In genomic region chr5:181260720-181261319, GRCh38 we compare ENCODE assay signal across 8 cellular contexts. TPM values are rescaled to one million over a fixed set of nuclear protein-coding genes. Genes with fewer than 3 reads are reported as not detected.
DNase-seq lines count a peak whose midpoint lies in the region; ATAC-seq and TF ChIP-seq lines count a peak whose summit lies in the region.

TSS of gene TRIM52 (minus strand) at chr5:181261143. CDS start at chr5:181260813, 330 bp downstream.

- peak within 1 kb of the TSS; percentile 100 for H3K4me2 ChIP-seq in neural progenitor cell

- CTCF ChIA-PET in Caco-2 (lab: Charles Lee), result interaction anchor here (0.6 to 1.7 kb wide), 3 partner anchors 9 to 101 kb away, joined by 3 to 6 read pairs (median 4); no protein-coding TSS in a partner anchor

- H3K27me3 Mint-ChIP-seq in Caco-2 (ENCODE audit: insufficient read depth, unreplicated experiment) (no peaks in the 10 kb centered on the region), neural progenitor cell (ENCODE audit: insufficient read depth, low read depth) (peaks cover 6% of the 10 kb centered on the region)

- BruUV-seq in Caco-2 (replicated peaks; lab: Mats Ljungman, UMichigan), result no TSS peak

- H3K36me3 ChIP-seq in Caco-2 (ENCODE audit: control insufficient read depth, insufficient read depth, low read length) (no peaks in the 10 kb centered on the region), KOPT-K1 (ENCODE audit: insufficient read depth, low read length) (peaks cover 47% of the 10 kb centered on the region), neural progenitor cell (peaks cover 3% of the 10 kb centered on the region)

- H3K4me3 Mint-ChIP-seq in Caco-2 (ENCODE audit: unreplicated experiment) (peak within 1 kb of the TSS; percentile 80), neural progenitor cell (peak within 1 kb of the TSS; percentile 99)

- TF ChIP-seq CTCF in Caco-2 (IDR thresholded peaks at IDR 0.05; ENCODE audit: insufficient read depth in 1 of 2, low read depth in 1 of 2, low read length in 1 of 2, severe bottlenecking in 1 of 2, unreplicated experiment in 1 of 2), result no peak
- no peak for TF ChIP-seq CTCF in fibroblast of pulmonary artery (IDR thresholded peaks at IDR 0.05; ENCODE audit: low read length, missing control alignments)
- peak; percentile 20 for TF ChIP-seq CTCF in neural progenitor cell (IDR thresholded peaks at IDR 0.05)

- peak within 1 kb of the TSS; percentile 69 for H3K27ac Mint-ChIP-seq in Caco-2 (ENCODE audit: unreplicated experiment)
- peak within 1 kb of the TSS; percentile 92 for H3K27ac Mint-ChIP-seq in neural progenitor cell

- peaks cover 15% of the 10 kb centered on the region for H3K4me1 Mint-ChIP-seq in Caco-2 (ENCODE audit: low read depth, unreplicated experiment)
- H3K4me1 Mint-ChIP-seq in neural progenitor cell, result peaks cover 40% of the 10 kb centered on the region

- ATAC-seq in GM21723 (IDR thresholded peaks at IDR 0.05; ENCODE audit: unreplicated experiment), result peak; percentile 80

- H3K4me3 ChIP-seq in Caco-2 (ENCODE audit: low read depth, low read length) (peak within 1 kb of the TSS; percentile 60), fibroblast of pulmonary artery (replicated peaks; ENCODE audit: low read depth, low read length) (peak within 1 kb of the TSS; percentile 95), neural progenitor cell (peak within 1 kb of the TSS; percentile 100)

- H3K27me3 ChIP-seq in Caco-2 (replicated peaks; ENCODE audit: control insufficient read depth, insufficient read depth, low read length) (no peaks in the 10 kb centered on the region), neural progenitor cell (no peaks in the 10 kb centered on the region)

- H3K36me3 Mint-ChIP-seq in Caco-2 (ENCODE audit: insufficient read depth, unreplicated experiment) (peaks cover 33% of the 10 kb centered on the region), neural progenitor cell (peaks cover 13% of the 10 kb centered on the region)

- H3K4me1 ChIP-seq in Caco-2 (peaks cover 11% of the 10 kb centered on the region; the same call in 1 of the 2 replicates), neural progenitor cell (peaks cover 15% of the 10 kb centered on the region)

- H2AFZ ChIP-seq in neural progenitor cell (replicated peaks), result peak within 1 kb of the TSS; percentile 97

- H3K9ac ChIP-seq in neural progenitor cell, result peak within 1 kb of the TSS; percentile 89

- H3K9me3 ChIP-seq in Caco-2 (no peaks in the 10 kb centered on the region), KOPT-K1 (ENCODE audit: insufficient read depth, low read length, poor library complexity, severe bottlenecking) (no peaks in the 10 kb centered on the region), neural progenitor cell (ENCODE audit: low read depth) (no peaks in the 10 kb centered on the region)

- POLR2A ChIA-PET in Caco-2 (lab: Charles Lee), result interaction anchor here (1.0 to 2.6 kb wide), 4 partner anchors 9 to 76 kb away, joined by 3 to 11 read pairs (median 5); no protein-coding TSS in a partner anchor

- peaks cover 57% of the 10 kb centered on the region for H4K20me1 ChIP-seq in neural progenitor cell (ENCODE audit: low read depth)

- intact Hi-C loops in Caco-2 (cut with micrococcal nuclease; ENCODE audit: unreplicated experiment), result loop anchor here (1.0 to 5.0 kb wide), 2 partner anchors 38 to 74 kb away; partner anchors contain the start of gene TRIM41

- H3K9me3 Mint-ChIP-seq in Caco-2 (ENCODE audit: unreplicated experiment), result no peaks in the 10 kb centered on the region
- no peaks in the 10 kb centered on the region for H3K9me3 Mint-ChIP-seq in neural progenitor cell

- H3K79me2 ChIP-seq in neural progenitor cell (ENCODE audit: low read depth), result peaks cover 72% of the 10 kb centered on the region

- H3F3A ChIP-seq in neural progenitor cell (ENCODE audit: low read depth), result peaks cover 46% of the 10 kb centered on the region

- peak; percentile 91 to 95 for DNase-seq in Caco-2
- peak; percentile 90 for DNase-seq in activated T-cell treated with anti-CD3 and anti-CD28 coated beads, Interleukin-2, amount 50 U/mL, for 1 hour
- peak; percentile 88 for DNase-seq in fibroblast of pulmonary artery (ENCODE audit: low read depth)
- DNase-seq in neural progenitor cell (ENCODE audit: low spot score), result peak; percentile 97
- no peak for DNase-seq in substantia nigra (lab: John Stamatoyannopoulos, UW)
- no peak for DNase-seq in SHP77 treated with DMSO at 0.1 percent for 48 hours (lab: John Stamatoyannopoulos, UW)

- H3K27ac ChIP-seq in KOPT-K1 (ENCODE audit: low read depth, low read length, poor library complexity, severe bottlenecking), result peak within 1 kb of the TSS; percentile 99
- H3K27ac ChIP-seq in neural progenitor cell, result peak within 1 kb of the TSS; percentile 89
- H3K27ac ChIP-seq in substantia nigra (ENCODE audit: low read depth, low read length, poor library complexity, severe bottlenecking), result peak within 1 kb of the TSS; percentile 94

RNA-seq across cellular contexts. Expression of gene TRIM52, which starts in this region (rescaled TPM):
- total RNA-seq in Caco-2 (2022), result 11.9 and 13.6 TPM in 2 replicates
- total RNA-seq in neural progenitor cell (ENCODE audit: low replicate concordance), result 7.9 and 9.4 TPM in 2 replicates

Comparison
In these comparisons a context has a peak if more than half of its experiments do, and no peak if none do; other contexts are left out.
1. DNase-seq: peak in Caco-2 (2 of 2), activated T-cell treated with anti-CD3 and anti-CD28 coated beads, Interleukin-2, amount 50 U/mL, for 1 hour (single experiment), fibroblast of pulmonary artery (single experiment) and neural progenitor cell (single experiment); none in substantia nigra (0 of 49) and SHP77 treated with DMSO at 0.1 percent for 48 hours (single experiment).
2. Peak in every context shown above with its lines, with median percentiles within 50 percentile points of each other: H3K4me3 ChIP-seq and H3K27ac ChIP-seq.